8 cellular contexts compared by ENCODE assay signal in genomic region chr4:42150653-42151567, GRCh38. TPM values are rescaled to one million over a fixed set of nuclear protein-coding genes. Genes with fewer than 3 reads are reported as not detected.
DNase-seq lines count a peak whose midpoint lies in the region; ATAC-seq lines count a peak whose summit lies in the region.

No MANE protein-coding gene starts in this region.

- CTCF ChIA-PET in CD8-positive, alpha-beta memory T cell (lab: Charles Lee): no interaction called here
- CTCF ChIA-PET in activated CD4-positive, alpha-beta memory T cell treated with anti-CD3 and anti-CD28 coated beads for 36 hours (lab: Charles Lee): no interaction called here

- peaks cover 17% of the 10 kb centered on the region for H3K27me3 ChIP-seq in CD8-positive, alpha-beta memory T cell (ENCODE audit: insufficient read depth, low read length, poor library complexity, severe bottlenecking)
- H3K27me3 ChIP-seq in SJCRH30: no peaks in the 10 kb centered on the region; the same call in 1 of the 2 replicates

- no peak overlapping the region for H3K27ac ChIP-seq in CD8-positive, alpha-beta memory T cell (ENCODE audit: low read depth, low read length)
- no peak overlapping the region for H3K27ac ChIP-seq in SJCRH30

- H3K36me3 Mint-ChIP-seq in CD8-positive, alpha-beta memory T cell: no peaks in the 10 kb centered on the region
- no peaks in the 10 kb centered on the region for H3K36me3 Mint-ChIP-seq in activated CD4-positive, alpha-beta memory T cell treated with anti-CD3 and anti-CD28 coated beads for 36 hours
- peaks cover 3% of the 10 kb centered on the region for H3K36me3 Mint-ChIP-seq in memory B cell

- no peak overlapping the region for H3K4me3 ChIP-seq in CD8-positive, alpha-beta memory T cell (ENCODE audit: low read length)
- no peak overlapping the region for H3K4me3 ChIP-seq in SJCRH30

- no peaks in the 10 kb centered on the region for H3K36me3 ChIP-seq in CD8-positive, alpha-beta memory T cell (ENCODE audit: insufficient read depth, low read length)
- no peaks in the 10 kb centered on the region for H3K36me3 ChIP-seq in SJCRH30

- peak overlapping the region in 5 of 8 donors; percentile 33 to 89 (median 67) for H3K27ac Mint-ChIP-seq in CD8-positive, alpha-beta memory T cell
- H3K27ac Mint-ChIP-seq in activated CD4-positive, alpha-beta memory T cell treated with anti-CD3 and anti-CD28 coated beads for 36 hours: no peak overlapping the region
- peak overlapping the region; percentile 59 for H3K27ac Mint-ChIP-seq in memory B cell

- H3K4me1 Mint-ChIP-seq in CD8-positive, alpha-beta memory T cell: peaks cover 25 to 32% (median 28%) of the 10 kb centered on the region in 3 donors
- peaks cover 19% of the 10 kb centered on the region for H3K4me1 Mint-ChIP-seq in activated CD4-positive, alpha-beta memory T cell treated with anti-CD3 and anti-CD28 coated beads for 36 hours (ENCODE audit: low read depth)
- peaks cover 28% of the 10 kb centered on the region for H3K4me1 Mint-ChIP-seq in memory B cell

- DNase-seq in CD8-positive, alpha-beta memory T cell: no peak
- DNase-seq in activated CD4-positive, alpha-beta memory T cell treated with anti-CD3 and anti-CD28 coated beads for 36 hours: no peak
- DNase-seq in memory B cell (ENCODE audit: low spot score in 2 of 2) (peak; percentile 37 to 43), SJCRH30 (no peak), T1000 (lab: John Stamatoyannopoulos, UW) (no peak), NCI-H526 treated with DMSO at 0.1 percent for 48 hours (lab: John Stamatoyannopoulos, UW) (no peak)

- H3K4me1 ChIP-seq in CD8-positive, alpha-beta memory T cell (ENCODE audit: insufficient read depth, low read length): no peaks in the 10 kb centered on the region
- no peaks in the 10 kb centered on the region for H3K4me1 ChIP-seq in SJCRH30

- peak overlapping the region; percentile 82 to 95 (median 90) for H3K4me3 Mint-ChIP-seq in CD8-positive, alpha-beta memory T cell
- peak overlapping the region; percentile 73 for H3K4me3 Mint-ChIP-seq in activated CD4-positive, alpha-beta memory T cell treated with anti-CD3 and anti-CD28 coated beads for 36 hours
- peak overlapping the region; percentile 98 for H3K4me3 Mint-ChIP-seq in memory B cell

- no peaks in the 10 kb centered on the region for H3K9me3 ChIP-seq in CD8-positive, alpha-beta memory T cell (ENCODE audit: low read length)
- no peaks in the 10 kb centered on the region for H3K9me3 ChIP-seq in SJCRH30 (replicated peaks)

- no peaks in the 10 kb centered on the region for H3K9me3 Mint-ChIP-seq in CD8-positive, alpha-beta memory T cell
- no peaks in the 10 kb centered on the region for H3K9me3 Mint-ChIP-seq in activated CD4-positive, alpha-beta memory T cell treated with anti-CD3 and anti-CD28 coated beads for 36 hours
- no peaks in the 10 kb centered on the region for H3K9me3 Mint-ChIP-seq in memory B cell

- peaks cover 25 to 51% of the 10 kb centered on the region in 2 donors for H3K27me3 Mint-ChIP-seq in CD8-positive, alpha-beta memory T cell
- H3K27me3 Mint-ChIP-seq in activated CD4-positive, alpha-beta memory T cell treated with anti-CD3 and anti-CD28 coated beads for 36 hours: peaks cover 42% of the 10 kb centered on the region
- peaks cover 11% of the 10 kb centered on the region for H3K27me3 Mint-ChIP-seq in memory B cell

- ATAC-seq in GM19035 (IDR thresholded peaks at IDR 0.05; ENCODE audit: unreplicated experiment) (peak; percentile 28), HG03097 (IDR thresholded peaks at IDR 0.05; ENCODE audit: low FRiP score, unreplicated experiment) (peak; percentile 31), memory B cell (ENCODE audit: low read depth) (peak; percentile 59)

- POLR2A ChIA-PET in CD8-positive, alpha-beta memory T cell (lab: Charles Lee): no interaction called here
- POLR2A ChIA-PET in activated CD4-positive, alpha-beta memory T cell treated with anti-CD3 and anti-CD28 coated beads for 36 hours (lab: Charles Lee): no interaction called here

- intact Hi-C loops in activated CD4-positive, alpha-beta memory T cell treated with anti-CD3 and anti-CD28 coated beads for 36 hours (cut with micrococcal nuclease): no loop called here

RNA-seq across cellular contexts. Expression of gene BEND4, which starts 1.5 kb away (rescaled TPM):
- total RNA-seq in CD8-positive, alpha-beta memory T cell: 1 to 10 TPM; 3.2 TPM
- 0.70 TPM for polyA plus RNA-seq in CD8-positive, alpha-beta memory T cell
- under 1 TPM; 0.19 to 0.21 TPM for total RNA-seq in activated CD4-positive, alpha-beta memory T cell treated with anti-CD3 and anti-CD28 coated beads for 36 hours
- 0.13 and 0.18 TPM in 2 replicates for total RNA-seq in SJCRH30 (2014; rRNA removed; shearing (Covaris generic))

Comparison
In these comparisons a context has a peak if more than half of its experiments do, and no peak if none do; other contexts are left out.
1. DNase-seq: peak in memory B cell (2 of 2); none in CD8-positive, alpha-beta memory T cell (0 of 5), activated CD4-positive, alpha-beta memory T cell treated with anti-CD3 and anti-CD28 coated beads for 36 hours (single experiment), SJCRH30 (0 of 2), T1000 (single experiment) and NCI-H526 treated with DMSO at 0.1 percent for 48 hours (single experiment).
2. Peak in every context shown above with its lines, with median percentiles within 50 percentile points of each other: H3K4me3 Mint-ChIP-seq and ATAC-seq.